In genomic region chr2:47300609-47301276, GRCh38 we compare ENCODE assay signal across 9 cellular contexts.
DNase-seq lines count a peak whose midpoint lies in the region; ATAC-seq and TF ChIP-seq lines count a peak whose summit lies in the region.
"Had no signal": no experiment of that assay in that cellular context is flagged by ENCODE, and none has a peak within 500 bp of the region (broad histone marks: within the 10 kb centered on the region; RNA-seq: fewer than 3 reads in every experiment).

No MANE protein-coding gene starts in this region.

- no peak for TF ChIP-seq CTCF in GM06990 (IDR thresholded peaks at IDR 0.05; ENCODE audit: insufficient read depth, low read length, poor library complexity, severe bottlenecking)
- TF ChIP-seq CTCF in HL-60 (IDR thresholded peaks at IDR 0.05; ENCODE audit: insufficient read depth, low read length), result no peak
- no peak for TF ChIP-seq CTCF in GM10248 (IDR thresholded peaks at IDR 0.05; ENCODE audit: control extremely low read depth, extremely low read depth, low read depth, missing control alignments)

- H3K4me3 ChIP-seq in GM06990 (replicated peaks; ENCODE audit: low read depth, low read length) (peak overlapping the region; percentile 33), HL-60 (replicated peaks; ENCODE audit: insufficient read depth, low read length) (no peak overlapping the region)

- DNase-seq in GM06990 (ENCODE audit: extremely low read depth, insufficient read length) (no peak), HL-60 (ENCODE audit: low read depth in 1 of 2, low spot score in 1 of 2) (peak; percentile 44 to 88), left ventricle myocardium superior (no peak), DMS 273 (lab: John Stamatoyannopoulos, UW; ENCODE audit: unreplicated experiment) (no peak), GM10248 (ENCODE audit: extremely low spot score) (no peak)
- DNase-seq in activated CD8-positive, alpha-beta memory T cell treated with anti-CD3 and anti-CD28 coated beads, Interleukin-2, amount 50 U/mL, for 4 hours, result no peak
- DNase-seq: NCI-H1105 had no signal

- CTCF ChIA-PET in GM10248 (lab: Yijun Ruan, JAX), result interaction anchor here (0.9 to 15.4 kb wide), 11 partner anchors 8 to 310 kb away, joined by 3 to 158 read pairs (median 5); no protein-coding TSS in a partner anchor

- intact Hi-C loops in left ventricle myocardium superior (cut with micrococcal nuclease), result no loop called here

- no peaks in the 10 kb centered on the region for H3K36me3 ChIP-seq in GM06990 (ENCODE audit: control insufficient read depth, insufficient read depth, low read length)

- H3K27ac ChIP-seq in HL-60 (replicated peaks), result peak overlapping the region; percentile 48

- H3K27me3 ChIP-seq in GM06990 (replicated peaks; ENCODE audit: control insufficient read depth, insufficient read depth, low read length) (no peaks in the 10 kb centered on the region), HL-60 (ENCODE audit: insufficient read depth, poor library complexity, severe bottlenecking) (no peaks in the 10 kb centered on the region)

- ATAC-seq in GM21526 (IDR thresholded peaks at IDR 0.05; ENCODE audit: low FRiP score, unreplicated experiment), result peak; percentile 63
- peak; percentile 50 for ATAC-seq in left ventricle myocardium superior
- ATAC-seq in HG02970 (IDR thresholded peaks at IDR 0.05; ENCODE audit: low FRiP score, unreplicated experiment), result no peak

- POLR2A ChIA-PET in GM10248 (lab: Yijun Ruan, JAX), result interaction anchor here (2.1 kb wide), 1 partner anchor 10 kb away, joined by 8 read pairs; no protein-coding TSS in a partner anchor

Comparison
In these comparisons a context has a peak if more than half of its experiments do, and no peak if none do; other contexts are left out.
1. DNase-seq: peak in HL-60 (2 of 2); none in GM06990 (single experiment), left ventricle myocardium superior (single experiment), activated CD8-positive, alpha-beta memory T cell treated with anti-CD3 and anti-CD28 coated beads, Interleukin-2, amount 50 U/mL, for 4 hours (single experiment), DMS 273 (single experiment) and GM10248 (single experiment).